11 cellular contexts compared by ENCODE assay signal in the genomic region with DNA sequence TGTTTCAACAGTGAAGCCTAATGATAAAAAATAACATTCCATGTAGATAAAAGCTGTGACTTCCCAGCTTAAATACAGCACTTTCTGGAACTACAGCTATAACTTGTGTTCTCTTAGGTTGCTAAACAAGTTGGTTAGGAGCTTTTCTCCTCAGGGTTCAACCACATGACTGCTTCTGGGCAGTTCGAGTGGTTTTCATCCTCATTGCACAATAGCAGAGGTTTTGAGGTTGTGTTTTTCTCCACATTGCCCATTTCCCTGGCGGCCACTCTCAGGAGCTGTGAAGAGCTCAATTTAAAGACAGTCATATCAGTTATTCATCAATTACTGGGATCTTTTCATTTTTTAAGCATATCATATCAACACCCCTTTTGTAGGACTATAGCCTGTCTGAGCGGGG.
DNase-seq lines count a peak whose midpoint lies in the region; TF ChIP-seq lines count a peak whose summit lies in the region.
"Had no signal": no experiment of that assay in that cellular context is flagged by ENCODE, and none has a peak within 500 bp of the region (broad histone marks: within the 10 kb centered on the region; RNA-seq: fewer than 3 reads in every experiment).

No MANE protein-coding gene starts in this region.

- intact Hi-C loops in Caco-2 (cut with micrococcal nuclease; ENCODE audit: unreplicated experiment), result no loop called here

- DNase-seq in NK-92 treated with Interleukin-12 subunit alpha and Interleukin-12 subunit beta, amount 100 ng/mL, for 24 hours (lab: John Stamatoyannopoulos, UW), result peak; percentile 49
- no peak for DNase-seq in NK-92 (lab: John Stamatoyannopoulos, UW; ENCODE audit: unreplicated experiment)
- DNase-seq in fibroblast of villous mesenchyme (ENCODE audit: low read depth), result peak; percentile 86
- DNase-seq in NCI-H1105 (lab: John Stamatoyannopoulos, UW), result no peak
- DNase-seq in activated T-cell treated with anti-CD3 and anti-CD28 coated beads, Interleukin-2, amount 50 U/mL, for 1 hour, result no peak
- no peak for DNase-seq in CD8-positive, alpha-beta memory T cell
- DNase-seq in Caco-2, result no peak
- DNase-seq: NCI-H187 had no signal

- no peaks in the 10 kb centered on the region for H3K36me3 ChIP-seq in neutrophil
- no peaks in the 10 kb centered on the region for H3K36me3 ChIP-seq in CD8-positive, alpha-beta memory T cell (ENCODE audit: insufficient read depth, low read length)
- H3K36me3 ChIP-seq in Caco-2 (ENCODE audit: control insufficient read depth, insufficient read depth, low read length), result no peaks in the 10 kb centered on the region

- H3K4me3 ChIP-seq in fibroblast of villous mesenchyme (ENCODE audit: low read depth, low read length) (no peak overlapping the region), neutrophil (ENCODE audit: low read depth in 1 of 2, low read length in 1 of 2) (peak overlapping the region; percentile 31 to 32), Caco-2 (ENCODE audit: low read depth, low read length) (no peak overlapping the region)
- no peak overlapping the region for H3K4me3 ChIP-seq in CD8-positive, alpha-beta memory T cell (ENCODE audit: low read length)

- no peaks in the 10 kb centered on the region for H3K9me3 ChIP-seq in neutrophil
- no peaks in the 10 kb centered on the region for H3K9me3 ChIP-seq in CD8-positive, alpha-beta memory T cell (ENCODE audit: low read length)
- H3K9me3 ChIP-seq in Caco-2, result no peaks in the 10 kb centered on the region

- POLR2A ChIA-PET in CD8-positive, alpha-beta memory T cell (lab: Charles Lee), result no interaction called here
- POLR2A ChIA-PET in Caco-2 (lab: Charles Lee), result no interaction called here

- no peaks in the 10 kb centered on the region for H3K36me3 Mint-ChIP-seq in CD8-positive, alpha-beta memory T cell
- H3K36me3 Mint-ChIP-seq in Caco-2 (ENCODE audit: insufficient read depth, unreplicated experiment), result no peaks in the 10 kb centered on the region

- H3K27ac ChIP-seq in neutrophil, result peak overlapping the region; percentile 85
- H3K27ac ChIP-seq in CD8-positive, alpha-beta memory T cell (ENCODE audit: low read depth, low read length), result no peak overlapping the region
- H3K27ac ChIP-seq: 22Rv1 had no signal

- H3K27ac Mint-ChIP-seq in CD8-positive, alpha-beta memory T cell, result no peak overlapping the region
- no peak overlapping the region for H3K27ac Mint-ChIP-seq in Caco-2 (ENCODE audit: unreplicated experiment)
- H3K27ac Mint-ChIP-seq: T-helper 1 cell treated with Interleukin-12 subunit alpha and Interleukin-12 subunit beta and Interleukin-4 antibody, amounts not matched to agents 30 μg/mL and 1 μg/mL, for 36 hours had no signal

- H3K27me3 Mint-ChIP-seq in CD8-positive, alpha-beta memory T cell, result peaks cover 6 to 41% of the 10 kb centered on the region in 2 donors
- peaks cover 3% of the 10 kb centered on the region for H3K27me3 Mint-ChIP-seq in Caco-2 (ENCODE audit: insufficient read depth, unreplicated experiment)

- H3K27me3 ChIP-seq in neutrophil, result no peaks in the 10 kb centered on the region
- no peaks in the 10 kb centered on the region for H3K27me3 ChIP-seq in CD8-positive, alpha-beta memory T cell (ENCODE audit: insufficient read depth, low read length, poor library complexity, severe bottlenecking)
- H3K27me3 ChIP-seq in Caco-2 (replicated peaks; ENCODE audit: control insufficient read depth, insufficient read depth, low read length), result no peaks in the 10 kb centered on the region

- H3K4me3 Mint-ChIP-seq in CD8-positive, alpha-beta memory T cell, result no peak overlapping the region
- no peak overlapping the region for H3K4me3 Mint-ChIP-seq in Caco-2 (ENCODE audit: unreplicated experiment)
- H3K4me3 Mint-ChIP-seq: T-helper 1 cell treated with Interleukin-12 subunit alpha and Interleukin-12 subunit beta and Interleukin-4 antibody, amounts not matched to agents 30 μg/mL and 1 μg/mL, for 36 hours had no signal

- H3K4me1 Mint-ChIP-seq in CD8-positive, alpha-beta memory T cell, result no peaks in the 10 kb centered on the region
- H3K4me1 Mint-ChIP-seq in Caco-2 (ENCODE audit: low read depth, unreplicated experiment), result peaks cover 7% of the 10 kb centered on the region

- BruUV-seq in Caco-2 (replicated peaks; lab: Mats Ljungman, UMichigan), result no TSS peak

- no peaks in the 10 kb centered on the region for H3K9me3 Mint-ChIP-seq in CD8-positive, alpha-beta memory T cell
- H3K9me3 Mint-ChIP-seq in Caco-2 (ENCODE audit: unreplicated experiment), result no peaks in the 10 kb centered on the region
- H3K9me3 Mint-ChIP-seq: T-helper 1 cell treated with Interleukin-12 subunit alpha and Interleukin-12 subunit beta and Interleukin-4 antibody, amounts not matched to agents 30 μg/mL and 1 μg/mL, for 36 hours had no signal

- TF ChIP-seq CTCF in fibroblast of villous mesenchyme (IDR thresholded peaks at IDR 0.05; ENCODE audit: insufficient read depth, low read depth, low read length) (no peak), neutrophil (IDR thresholded peaks at IDR 0.05) (peak; percentile 35), Caco-2 (IDR thresholded peaks at IDR 0.05; ENCODE audit: insufficient read depth in 1 of 2, low read depth in 1 of 2, low read length in 1 of 2, severe bottlenecking in 1 of 2, unreplicated experiment in 1 of 2) (no peak)

- H3K4me1 ChIP-seq in neutrophil (ENCODE audit: control insufficient read depth in 1 of 2, insufficient read depth in 1 of 2, low read depth in 1 of 2, low read length in 1 of 2) (peaks cover 72% of the 10 kb centered on the region in 2 experiments), Caco-2 (no peaks in the 10 kb centered on the region)
- no peaks in the 10 kb centered on the region for H3K4me1 ChIP-seq in CD8-positive, alpha-beta memory T cell (ENCODE audit: insufficient read depth, low read length)

- CTCF ChIA-PET in CD8-positive, alpha-beta memory T cell (lab: Charles Lee), result no interaction called here
- CTCF ChIA-PET in Caco-2 (lab: Charles Lee), result no interaction called here

Comparison
In these comparisons a context has a peak if more than half of its experiments do, and no peak if none do; other contexts are left out.
1. DNase-seq: peak in NK-92 treated with Interleukin-12 subunit alpha and Interleukin-12 subunit beta, amount 100 ng/mL, for 24 hours (single experiment) and fibroblast of villous mesenchyme (single experiment); none in NK-92 (single experiment), NCI-H1105 (single experiment), activated T-cell treated with anti-CD3 and anti-CD28 coated beads, Interleukin-2, amount 50 U/mL, for 1 hour (single experiment), CD8-positive, alpha-beta memory T cell (0 of 5) and Caco-2 (0 of 2).
2. H3K4me3 ChIP-seq: peak in neutrophil (2 of 2); none in fibroblast of villous mesenchyme (single experiment), CD8-positive, alpha-beta memory T cell (single experiment) and Caco-2 (single experiment).